ENCODE assay signal across 12 cellular contexts in the genomic region with DNA sequence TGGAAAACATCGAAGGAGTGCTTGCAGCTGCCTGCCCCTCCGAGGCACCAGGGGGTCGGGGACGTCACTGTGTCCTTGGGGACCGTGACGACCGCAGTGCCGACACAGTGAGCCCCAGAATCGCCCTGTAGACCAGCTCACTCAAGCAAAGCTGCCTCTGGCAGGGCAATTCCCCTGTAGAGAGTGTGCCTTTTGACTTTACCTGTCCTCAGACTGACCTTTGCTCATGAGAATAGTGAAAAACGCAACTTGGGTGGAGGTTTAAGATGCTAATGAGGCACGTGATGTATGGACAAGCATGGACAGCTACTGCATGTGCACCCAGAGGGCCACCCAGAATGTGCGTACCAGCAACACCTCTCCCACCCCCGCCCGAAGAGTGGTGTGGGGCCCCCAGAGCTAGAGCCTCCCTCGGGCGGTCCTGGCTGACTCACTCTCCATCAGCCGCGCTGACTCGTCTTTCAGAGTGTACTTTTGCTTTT.
DNase-seq lines count a peak whose midpoint lies in the region; ATAC-seq and TF ChIP-seq lines count a peak whose summit lies in the region.
"Had no signal": no experiment of that assay in that cellular context is flagged by ENCODE, and none has a peak within 500 bp of the region (broad histone marks: within the 10 kb centered on the region; RNA-seq: fewer than 3 reads in every experiment).

No MANE protein-coding gene starts in this region.

- 0 out of 2 replicates have a peak overlapping the region, but pooled peaks have one; percentile 14 for H2AFZ ChIP-seq in OCI-LY1 (ENCODE audit: low read length)
- peak overlapping the region; percentile 84 for H2AFZ ChIP-seq in parathyroid adenoma
- H2AFZ ChIP-seq in GM23248 = no peak overlapping the region

- H3K36me3 ChIP-seq in OCI-LY1 (ENCODE audit: insufficient read depth, low read length) (no peaks in the 10 kb centered on the region), parathyroid adenoma (ENCODE audit: control insufficient read depth, insufficient read depth, low read length) (no peaks in the 10 kb centered on the region), testis (ENCODE audit: low read depth, missing control alignments) (no peaks in the 10 kb centered on the region), GM23248 (ENCODE audit: low read depth) (no peaks in the 10 kb centered on the region)
- H3K36me3 ChIP-seq: ovary had no signal

- H3K27me3 ChIP-seq in OCI-LY1 (ENCODE audit: insufficient read depth, low read length) (no peaks in the 10 kb centered on the region), parathyroid adenoma (ENCODE audit: control insufficient read depth, insufficient read depth, low read length) (no peaks in the 10 kb centered on the region), testis (no peaks in the 10 kb centered on the region), GM23248 (replicated peaks; ENCODE audit: insufficient read depth) (no peaks in the 10 kb centered on the region)
- H3K27me3 ChIP-seq: ovary had no signal

- H3K27ac ChIP-seq in OCI-LY1 (ENCODE audit: low read depth, low read length, poor library complexity, severe bottlenecking) = peak overlapping the region; percentile 94
- peak overlapping the region; percentile 72 for H3K27ac ChIP-seq in parathyroid adenoma
- H3K27ac ChIP-seq in testis = no peak overlapping the region
- H3K27ac ChIP-seq in GM23248 = no peak overlapping the region
- H3K27ac ChIP-seq: ovary had no signal

- in situ Hi-C loops in GM23248 (cut with MboI) = no loop called here

- H4K20me1 ChIP-seq in OCI-LY1 (ENCODE audit: insufficient read depth, low read length) = no peaks in the 10 kb centered on the region
- H4K20me1 ChIP-seq in GM23248 (ENCODE audit: insufficient read depth) = no peaks in the 10 kb centered on the region

- H3K4me2 ChIP-seq in OCI-LY1 (ENCODE audit: low read length) (peak overlapping the region; percentile 59), parathyroid adenoma (ENCODE audit: low read length) (peak overlapping the region; percentile 89), GM23248 (ENCODE audit: unreplicated experiment) (no peak overlapping the region)

- H3K9ac ChIP-seq in OCI-LY1 (ENCODE audit: low read length) (peak overlapping the region; percentile 47), parathyroid adenoma (no peak overlapping the region), GM23248 (no peak overlapping the region)

- ATAC-seq in GM18867 (IDR thresholded peaks at IDR 0.05; ENCODE audit: unreplicated experiment) = peak; percentile 80
- peak; percentile 79 for ATAC-seq in GM21825 (IDR thresholded peaks at IDR 0.05; ENCODE audit: unreplicated experiment)
- ATAC-seq: K562 had no signal

- intact Hi-C loops in testis (cut with DNase I; ENCODE audit: low total_unique reads) = no loop called here

- peak overlapping the region; percentile 26 for H3K4me3 ChIP-seq in OCI-LY1 (ENCODE audit: low read depth, low read length, poor library complexity, severe bottlenecking)
- peak overlapping the region; percentile 44 for H3K4me3 ChIP-seq in parathyroid adenoma (ENCODE audit: low read depth, low read length)
- H3K4me3 ChIP-seq in testis = no peak overlapping the region
- H3K4me3 ChIP-seq in GM23248 = no peak overlapping the region
- H3K4me3 ChIP-seq: K562, ovary had no signal

- no peak for TF ChIP-seq POLR2A in testis (IDR thresholded peaks at IDR 0.05)

- peaks cover 71% of the 10 kb centered on the region for H3K4me1 ChIP-seq in OCI-LY1 (ENCODE audit: insufficient read depth, low read length, severe bottlenecking)
- peaks cover 12% of the 10 kb centered on the region for H3K4me1 ChIP-seq in parathyroid adenoma
- H3K4me1 ChIP-seq in testis = no peaks in the 10 kb centered on the region
- H3K4me1 ChIP-seq in GM23248 (ENCODE audit: insufficient read depth) = no peaks in the 10 kb centered on the region

- no peaks in the 10 kb centered on the region for H3K9me2 ChIP-seq in OCI-LY1 (ENCODE audit: low read depth, low read length)
- H3K9me2 ChIP-seq in GM23248 (ENCODE audit: insufficient read depth) = no peaks in the 10 kb centered on the region

- WGBS in testis, 2 donors = 87% methylated on average over 12 to 19 of the region's 19 CpGs
- WGBS in GM23248 (ENCODE audit: low coverage in 1 of 2, low lambda C conversion rate in 2 of 2, missing lambda C conversion rate in 2 of 2), 2 experiments = 31 to 42% methylated on average over 18 to 19 of the region's 19 CpGs

- H3K9me3 ChIP-seq in OCI-LY1 (ENCODE audit: low read length) = no peaks in the 10 kb centered on the region
- no peaks in the 10 kb centered on the region for H3K9me3 ChIP-seq in parathyroid adenoma (ENCODE audit: control insufficient read depth, low read length)
- H3K9me3 ChIP-seq in testis = no peaks in the 10 kb centered on the region
- no peaks in the 10 kb centered on the region for H3K9me3 ChIP-seq in GM23248 (ENCODE audit: low read depth)
- H3K9me3 ChIP-seq: ovary had no signal

- H3K79me2 ChIP-seq in OCI-LY1 (ENCODE audit: insufficient read depth, low read length) (no peaks in the 10 kb centered on the region), parathyroid adenoma (no peaks in the 10 kb centered on the region), GM23248 (ENCODE audit: insufficient read depth) (no peaks in the 10 kb centered on the region)

- DNase-seq in testis (no peak), NCI-H2029 treated with DMSO at 0.1 percent for 48 hours (lab: John Stamatoyannopoulos, UW) (no peak), DMS 273 treated with DMSO at 0.1 percent for 48 hours (lab: John Stamatoyannopoulos, UW) (no peak), GM23248 (no peak)
- DNase-seq: activated naive CD8-positive, alpha-beta T cell treated with anti-CD3 and anti-CD28 coated beads, Interleukin-2, amount 10 ng/mL, durations not matched to agents 7 days and 5 days; NCI-H524 treated with DMSO at 0.1 percent for 48 hours; ovary had no signal

- TF ChIP-seq CTCF in OCI-LY1 (IDR thresholded peaks at IDR 0.05; ENCODE audit: low read length) = no peak
- TF ChIP-seq CTCF in parathyroid adenoma (IDR thresholded peaks at IDR 0.05) = no peak
- TF ChIP-seq CTCF in testis (IDR thresholded peaks at IDR 0.05) = no peak

- H3F3A ChIP-seq in OCI-LY1 (ENCODE audit: insufficient read depth, low read length) (no peaks in the 10 kb centered on the region; the same call in 1 of the 2 replicates), GM23248 (ENCODE audit: insufficient read depth) (no peaks in the 10 kb centered on the region)

Comparison
In these comparisons a context has a peak if more than half of its experiments do, and no peak if none do; other contexts are left out.
1. H3K27ac ChIP-seq: peak in OCI-LY1 (single experiment) and parathyroid adenoma (single experiment); none in testis (0 of 2) and GM23248 (single experiment).
2. H3K4me3 ChIP-seq: peak in OCI-LY1 (single experiment) and parathyroid adenoma (single experiment); none in testis (0 of 2) and GM23248 (single experiment).